ENCODE assay signal across 2 cellular contexts in genomic region chr14:104444159-104445030, GRCh38.
TF ChIP-seq lines count a peak whose summit lies in the region.

No MANE protein-coding gene starts in this region.

TF ChIP-seq in HEK293, 187 proteins besides CTCF, POLR2A, EP300 and RAD21 (continued from another document):
- TF ChIP-seq ZNF629 (tag by site-specific recombination; IDR thresholded peaks at IDR 0.05), result no peak
- peak; percentile 86 for TF ChIP-seq EGR2 (tag by site-specific recombination; IDR thresholded peaks at IDR 0.05; ENCODE audit: low read depth)
- no peak for TF ChIP-seq KLF17 (tag by site-specific recombination; IDR thresholded peaks at IDR 0.05)
- TF ChIP-seq ZFHX2 (tag by site-specific recombination; conservative IDR thresholded peaks at IDR 0.05), result peak; percentile 86
- peak; percentile 93 for TF ChIP-seq PRDM1 (tag by site-specific recombination; IDR thresholded peaks at IDR 0.05)
- no peak for TF ChIP-seq HOXC10 (CRISPR knock-in tag; IDR thresholded peaks at IDR 0.05)
- TF ChIP-seq PRDM2 (tag by site-specific recombination; IDR thresholded peaks at IDR 0.05; ENCODE audit: borderline replicate concordance), result no peak
- TF ChIP-seq ZNF561 (tag by site-specific recombination; IDR thresholded peaks at IDR 0.05; ENCODE audit: borderline replicate concordance), result no peak
- TF ChIP-seq, protein P1, sequence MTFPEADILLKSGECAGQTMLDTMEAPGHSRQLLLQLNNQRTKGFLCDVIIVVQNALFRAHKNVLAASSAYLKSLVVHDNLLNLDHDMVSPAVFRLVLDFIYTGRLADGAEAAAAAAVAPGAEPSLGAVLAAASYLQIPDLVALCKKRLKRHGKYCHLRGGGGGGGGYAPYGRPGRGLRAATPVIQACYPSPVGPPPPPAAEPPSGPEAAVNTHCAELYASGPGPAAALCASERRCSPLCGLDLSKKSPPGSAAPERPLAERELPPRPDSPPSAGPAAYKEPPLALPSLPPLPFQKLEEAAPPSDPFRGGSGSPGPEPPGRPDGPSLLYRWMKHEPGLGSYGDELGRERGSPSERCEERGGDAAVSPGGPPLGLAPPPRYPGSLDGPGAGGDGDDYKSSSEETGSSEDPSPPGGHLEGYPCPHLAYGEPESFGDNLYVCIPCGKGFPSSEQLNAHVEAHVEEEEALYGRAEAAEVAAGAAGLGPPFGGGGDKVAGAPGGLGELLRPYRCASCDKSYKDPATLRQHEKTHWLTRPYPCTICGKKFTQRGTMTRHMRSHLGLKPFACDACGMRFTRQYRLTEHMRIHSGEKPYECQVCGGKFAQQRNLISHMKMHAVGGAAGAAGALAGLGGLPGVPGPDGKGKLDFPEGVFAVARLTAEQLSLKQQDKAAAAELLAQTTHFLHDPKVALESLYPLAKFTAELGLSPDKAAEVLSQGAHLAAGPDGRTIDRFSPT (tag by site-specific recombination; IDR thresholded peaks at IDR 0.05), result peak; percentile 40; the same call in 1 of the 2 replicates
- TF ChIP-seq ZNF18 (tag by site-specific recombination; IDR thresholded peaks at IDR 0.05), result no peak
- no peak for TF ChIP-seq ZNF248 (tag by site-specific recombination; IDR thresholded peaks at IDR 0.05)
- TF ChIP-seq ZNF366 (tag by site-specific recombination; conservative IDR thresholded peaks at IDR 0.05), result peak; percentile 79
- no peak for TF ChIP-seq ZNF610 (tag by site-specific recombination; IDR thresholded peaks at IDR 0.05; ENCODE audit: borderline replicate concordance)
- no peak for TF ChIP-seq ZFP41 (tag by site-specific recombination; IDR thresholded peaks at IDR 0.05; ENCODE audit: borderline replicate concordance)
- TF ChIP-seq SALL2 (tag by site-specific recombination; IDR thresholded peaks at IDR 0.05; ENCODE audit: borderline replicate concordance), result 0 out of 2 replicates have a peak, but pooled peaks have one; percentile 73
- TF ChIP-seq ZNF776 (tag by site-specific recombination; IDR thresholded peaks at IDR 0.05; ENCODE audit: borderline replicate concordance), result 0 out of 2 replicates have a peak, but pooled peaks have one; percentile 23
- no peak for TF ChIP-seq ZNF510 (tag by site-specific recombination; IDR thresholded peaks at IDR 0.05; ENCODE audit: insufficient replicate concordance)

TF ChIP-seq in H1, 55 proteins besides CTCF, POLR2A, EP300 and RAD21 (continued from another document):
- TF ChIP-seq, protein P2, sequence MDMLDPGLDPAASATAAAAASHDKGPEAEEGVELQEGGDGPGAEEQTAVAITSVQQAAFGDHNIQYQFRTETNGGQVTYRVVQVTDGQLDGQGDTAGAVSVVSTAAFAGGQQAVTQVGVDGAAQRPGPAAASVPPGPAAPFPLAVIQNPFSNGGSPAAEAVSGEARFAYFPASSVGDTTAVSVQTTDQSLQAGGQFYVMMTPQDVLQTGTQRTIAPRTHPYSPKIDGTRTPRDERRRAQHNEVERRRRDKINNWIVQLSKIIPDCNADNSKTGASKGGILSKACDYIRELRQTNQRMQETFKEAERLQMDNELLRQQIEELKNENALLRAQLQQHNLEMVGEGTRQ (IDR thresholded peaks at IDR 0.05; ENCODE audit: low read length), result no peak
